In genomic region chr10:113199459-113199858, GRCh38 we compare ENCODE assay signal across 17 cellular contexts.
DNase-seq lines count a peak whose midpoint lies in the region; ATAC-seq and TF ChIP-seq lines count a peak whose summit lies in the region.
"Had no signal": no experiment of that assay in that cellular context is flagged by ENCODE, and none has a peak within 500 bp of the region (broad histone marks: within the 10 kb centered on the region; RNA-seq: fewer than 3 reads in every experiment).

No MANE protein-coding gene starts in this region.

- H4K20me1 ChIP-seq in Karpas-422 (ENCODE audit: insufficient read depth, low read depth, low read length) = no peaks in the 10 kb centered on the region

- DNase-seq in AG10803 (ENCODE audit: low read depth) = peak; percentile 48
- peak; percentile 15 for DNase-seq in LHCN-M2 (ENCODE audit: low read depth)
- no peak for DNase-seq in chondrocyte (ENCODE audit: low spot score)
- peak; percentile 63 for DNase-seq in kidney tubule cell (ENCODE audit: low spot score)
- no peak for DNase-seq in Karpas-422
- no peak for DNase-seq in tibial nerve (ENCODE audit: low spot score in 2 of 2)
- DNase-seq: activated CD4-positive, alpha-beta T cell treated with anti-CD3 and anti-CD28 coated beads, Interleukin-2, amount 50 U/mL, for 1 hour; activated naive CD4-positive, alpha-beta T cell treated with anti-CD3 and anti-CD28 coated beads for 36 hours; Caco-2; NCI-H1092 had no signal

- H3K27ac Mint-ChIP-seq in chondrocyte (ENCODE audit: unreplicated experiment) = peak overlapping the region; percentile 9
- H3K27ac Mint-ChIP-seq: activated naive CD4-positive, alpha-beta T cell treated with anti-CD3 and anti-CD28 coated beads for 36 hours; IgD-negative memory B cell; stimulated activated naive CD8-positive, alpha-beta T cell treated with anti-CD3 and anti-CD28 coated beads, Interleukin-15, Interleukin-2, amounts not matched to agents 100 ng/mL and 50 ng/mL, for 24 hours had no signal

- no peak overlapping the region for H3K9ac ChIP-seq in Karpas-422 (ENCODE audit: low read length)

- no peaks in the 10 kb centered on the region for H3K36me3 Mint-ChIP-seq in chondrocyte (ENCODE audit: low read depth)
- H3K36me3 Mint-ChIP-seq: IgD-negative memory B cell had no signal

- H3K4me1 ChIP-seq in Karpas-422 (ENCODE audit: low read length) (no peaks in the 10 kb centered on the region), tibial nerve (no peaks in the 10 kb centered on the region)
- H3K4me1 ChIP-seq: breast epithelium, Caco-2, prostate gland had no signal

- no peak for TF ChIP-seq POLR2A in tibial nerve (IDR thresholded peaks at IDR 0.05)

- H2AFZ ChIP-seq in Karpas-422 (ENCODE audit: low read length) = no peak overlapping the region

- H3K27me3 ChIP-seq in Karpas-422 (ENCODE audit: low read length) = no peaks in the 10 kb centered on the region
- no peaks in the 10 kb centered on the region for H3K27me3 ChIP-seq in tibial nerve
- H3K27me3 ChIP-seq: breast epithelium had no signal

- WGBS in tibial nerve, 2 donors = 86 to 93% methylated on average over 1 of the region's 1 CpG

- H3K36me3 ChIP-seq in Karpas-422 (ENCODE audit: insufficient read depth, low read length) (no peaks in the 10 kb centered on the region), tibial nerve (no peaks in the 10 kb centered on the region)
- H3K36me3 ChIP-seq: breast epithelium, prostate gland had no signal

- no peak overlapping the region for H3K4me3 Mint-ChIP-seq in chondrocyte (ENCODE audit: unreplicated experiment)
- H3K4me3 Mint-ChIP-seq: activated naive CD4-positive, alpha-beta T cell treated with anti-CD3 and anti-CD28 coated beads for 36 hours; IgD-negative memory B cell; stimulated activated naive CD8-positive, alpha-beta T cell treated with anti-CD3 and anti-CD28 coated beads, Interleukin-15, Interleukin-2, amounts not matched to agents 100 ng/mL and 50 ng/mL, for 24 hours had no signal

- no peak for TF ChIP-seq CTCF in AG10803 (conservative IDR thresholded peaks at IDR 0.05; ENCODE audit: low read length)
- TF ChIP-seq CTCF in chondrocyte (IDR thresholded peaks at IDR 0.05) = no peak
- no peak for TF ChIP-seq CTCF in tibial nerve (IDR thresholded peaks at IDR 0.05)

- H3K27me3 Mint-ChIP-seq in chondrocyte (ENCODE audit: low read depth) = no peaks in the 10 kb centered on the region

- H3K9me3 ChIP-seq in Karpas-422 (ENCODE audit: low read length) (no peaks in the 10 kb centered on the region), tibial nerve (peaks cover 0 to 23% (median 0%) of the 10 kb centered on the region in 4 donors)
- H3K9me3 ChIP-seq: breast epithelium, prostate gland had no signal

- no peaks in the 10 kb centered on the region for H3K9me2 ChIP-seq in Karpas-422 (replicated peaks; ENCODE audit: insufficient read depth, low read length)

- H3K4me1 Mint-ChIP-seq in chondrocyte (ENCODE audit: low read depth) = peaks cover 10% of the 10 kb centered on the region
- H3K4me1 Mint-ChIP-seq: IgD-negative memory B cell had no signal

- TF ChIP-seq EP300 in tibial nerve (IDR thresholded peaks at IDR 0.05) = no peak

- H3K4me3 ChIP-seq in AG10803 (ENCODE audit: low read length) (no peak overlapping the region), Karpas-422 (ENCODE audit: low read length) (no peak overlapping the region), tibial nerve (no peak overlapping the region)
- H3K4me3 ChIP-seq: breast epithelium, prostate gland had no signal

- H3K27ac ChIP-seq in Karpas-422 (ENCODE audit: low read length) (no peak overlapping the region), tibial nerve (no peak overlapping the region)
- H3K27ac ChIP-seq: breast epithelium, prostate gland had no signal

- no peaks in the 10 kb centered on the region for H3K79me2 ChIP-seq in Karpas-422 (ENCODE audit: low read length)

- no peak overlapping the region for H3K4me2 ChIP-seq in Karpas-422 (ENCODE audit: low read depth, low read length, poor library complexity, severe bottlenecking)

- ATAC-seq in GM18861 (IDR thresholded peaks at IDR 0.05; ENCODE audit: unreplicated experiment) = no peak
- no peak for ATAC-seq in HG03457 (IDR thresholded peaks at IDR 0.05; ENCODE audit: unreplicated experiment)
- ATAC-seq: HCT116 had no signal

- H3K9me3 Mint-ChIP-seq in chondrocyte (ENCODE audit: low read depth) = peaks cover 21% of the 10 kb centered on the region

Comparison
In these comparisons a context has a peak if more than half of its experiments do, and no peak if none do; other contexts are left out.
1. DNase-seq: peak in AG10803 (single experiment), LHCN-M2 (single experiment) and kidney tubule cell (single experiment); none in chondrocyte (single experiment), Karpas-422 (single experiment) and tibial nerve (0 of 2).